ENCODE assay signal across 10 cellular contexts in the genomic region with DNA sequence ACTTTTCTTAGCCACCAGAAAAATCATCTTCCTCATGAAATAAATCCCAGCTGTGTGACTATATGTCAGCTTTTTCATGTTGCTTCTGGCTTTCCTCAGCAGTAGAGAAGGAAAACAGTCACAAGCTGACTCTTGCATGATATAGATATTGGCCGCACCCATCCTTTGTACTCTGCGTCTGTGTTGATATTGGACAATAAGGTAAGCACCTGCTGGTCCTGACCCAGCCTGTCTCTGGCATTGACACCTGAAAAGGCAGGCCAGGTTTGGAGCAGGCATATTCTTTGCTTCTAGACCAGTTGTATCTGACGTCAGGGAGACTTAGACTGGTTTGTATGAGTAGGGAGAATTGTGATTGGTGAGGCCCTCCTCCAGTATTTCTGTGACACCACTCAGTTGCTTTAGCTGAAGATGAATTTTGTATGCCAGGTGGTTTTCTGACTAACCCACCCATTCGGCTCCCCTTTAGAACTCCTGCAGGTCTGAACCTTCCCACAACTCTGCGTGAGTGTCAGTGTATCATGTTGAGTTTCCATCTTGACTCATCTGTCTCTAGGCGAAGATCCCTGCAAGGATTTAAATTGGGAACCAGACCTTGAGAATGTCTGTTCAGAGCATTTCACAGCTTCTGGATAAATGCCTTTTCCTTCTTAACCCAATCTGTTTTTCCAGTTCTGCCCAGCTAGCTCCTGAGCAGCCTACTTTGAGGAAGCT.
"Had no signal": no experiment of that assay in that cellular context is flagged by ENCODE, and none has a peak within 500 bp of the region (broad histone marks: within the 10 kb centered on the region; RNA-seq: fewer than 3 reads in every experiment).

No MANE protein-coding gene starts in this region.

- H3K27ac ChIP-seq: left lung, vagina had no signal

- H3K9me3 ChIP-seq: left lung, vagina had no signal

- DNase-seq: activated CD4-positive, alpha-beta T cell treated with anti-CD3 and anti-CD28 coated beads, Interleukin-2, amount 50 U/mL, for 4 hours; activated CD4-positive, CD25-positive, alpha-beta regulatory T cell treated with anti-CD3 and anti-CD28 coated beads, Interleukin-2, amount 50 U/mL, for 72 hours; activated CD8-positive, alpha-beta memory T cell treated with anti-CD3 and anti-CD28 coated beads, Interleukin-2, amount 10 ng/mL, durations not matched to agents 7 days and 5 days; activated effector memory CD4-positive, alpha-beta T cell treated with anti-CD3 and anti-CD28 coated beads, Interleukin-2, amount 50 U/mL, for 16 hours; activated T-cell treated with anti-CD3 and anti-CD28 coated beads, Interleukin-2, amount 50 U/mL, for 4 hours; effector memory CD4-positive, alpha-beta T cell; left lung; stimulated activated CD4-positive, alpha-beta T cell treated with anti-CD3 and anti-CD28 coated beads, Interleukin-4, amount 100 ng/mL, for 4 hours; stimulated activated naive CD8-positive, alpha-beta T cell treated with anti-CD3 and anti-CD28 coated beads, Interleukin-15, amount 100 ng/mL, for 72 hours had no signal

- H3K36me3 ChIP-seq: left lung, vagina had no signal

- H3K4me3 ChIP-seq: left lung, vagina had no signal

- ATAC-seq: activated CD8-positive, alpha-beta memory T cell treated with anti-CD3 and anti-CD28 coated beads, Interleukin-2, amount 10 ng/mL, durations not matched to agents 7 days and 5 days; activated T-cell treated with anti-CD3 and anti-CD28 coated beads, Interleukin-2, amount 50 U/mL, for 4 hours; left lung; stimulated activated naive CD8-positive, alpha-beta T cell treated with anti-CD3 and anti-CD28 coated beads, Interleukin-15, amount 100 ng/mL, for 72 hours had no signal

- H3K27me3 ChIP-seq: left lung, vagina had no signal
